Comparison of ENCODE assay signal across 9 cellular contexts in the genomic region with DNA sequence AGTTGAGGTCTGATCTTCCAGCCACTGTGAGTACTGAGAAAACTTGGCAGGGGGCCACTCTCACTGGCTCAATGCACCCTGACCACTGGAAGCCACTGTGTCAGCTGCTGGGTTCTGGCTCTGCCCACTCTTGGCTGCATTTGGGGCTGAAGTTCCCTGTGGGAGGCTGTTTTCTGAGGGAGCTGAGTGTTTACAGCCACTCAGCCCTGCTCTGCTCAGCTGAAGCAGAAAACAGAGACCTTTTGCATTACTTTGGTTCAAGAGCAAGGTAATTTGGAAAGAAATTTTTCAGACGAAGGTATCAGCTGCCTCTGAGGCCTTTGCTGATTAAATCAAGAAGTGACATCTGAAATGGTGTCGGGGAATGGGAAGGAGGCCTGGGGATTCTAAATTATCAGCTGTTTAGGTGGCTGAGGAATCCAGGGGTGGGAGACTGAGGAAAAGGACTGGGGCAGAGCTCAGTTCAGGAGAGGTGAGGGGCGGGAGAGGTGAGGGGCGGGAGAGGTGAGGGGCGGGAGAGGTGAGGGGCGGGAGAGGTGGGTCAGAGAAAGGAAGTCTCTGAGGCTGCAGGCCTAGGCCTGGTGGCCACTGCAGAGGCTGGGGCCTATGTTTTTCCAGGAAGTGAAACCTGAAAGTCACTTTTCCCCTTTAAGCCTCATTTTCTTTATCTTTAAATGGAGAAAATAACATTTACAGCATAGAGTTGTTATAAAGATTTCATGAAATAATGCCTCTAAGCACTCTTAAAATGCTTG. TPM values are rescaled to one million over a fixed set of nuclear protein-coding genes. Genes with fewer than 3 reads are reported as not detected.
DNase-seq lines count a peak whose midpoint lies in the region; ATAC-seq, FAIRE-seq and TF ChIP-seq lines count a peak whose summit lies in the region.
"Had no signal": no experiment of that assay in that cellular context is flagged by ENCODE, and none has a peak within 500 bp of the region (broad histone marks: within the 10 kb centered on the region; RNA-seq: fewer than 3 reads in every experiment).

A gene with protein sequence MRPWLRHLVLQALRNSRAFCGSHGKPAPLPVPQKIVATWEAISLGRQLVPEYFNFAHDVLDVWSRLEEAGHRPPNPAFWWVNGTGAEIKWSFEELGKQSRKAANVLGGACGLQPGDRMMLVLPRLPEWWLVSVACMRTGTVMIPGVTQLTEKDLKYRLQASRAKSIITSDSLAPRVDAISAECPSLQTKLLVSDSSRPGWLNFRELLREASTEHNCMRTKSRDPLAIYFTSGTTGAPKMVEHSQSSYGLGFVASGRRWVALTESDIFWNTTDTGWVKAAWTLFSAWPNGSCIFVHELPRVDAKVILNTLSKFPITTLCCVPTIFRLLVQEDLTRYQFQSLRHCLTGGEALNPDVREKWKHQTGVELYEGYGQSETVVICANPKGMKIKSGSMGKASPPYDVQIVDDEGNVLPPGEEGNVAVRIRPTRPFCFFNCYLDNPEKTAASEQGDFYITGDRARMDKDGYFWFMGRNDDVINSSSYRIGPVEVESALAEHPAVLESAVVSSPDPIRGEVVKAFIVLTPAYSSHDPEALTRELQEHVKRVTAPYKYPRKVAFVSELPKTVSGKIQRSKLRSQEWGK (plus strand): TSS at position 137 of the 755 bp plus-strand sequence. CDS start 1,951 bp downstream, outside the sequence.

- intact Hi-C loops in esophagus muscularis mucosa (cut with DNase I), result no loop called here

- no peaks in the 10 kb centered on the region for H3K36me3 ChIP-seq in tibial nerve
- no peaks in the 10 kb centered on the region for H3K36me3 ChIP-seq in esophagus muscularis mucosa

- WGBS in tibial nerve, 2 donors, result 57 to 58% methylated on average over 6 of the region's 6 CpGs
- WGBS in esophagus muscularis mucosa, result 63% methylated on average over 6 of the region's 6 CpGs

- TF ChIP-seq CTCF in tibial nerve (IDR thresholded peaks at IDR 0.05), result no peak
- TF ChIP-seq CTCF in esophagus muscularis mucosa (IDR thresholded peaks at IDR 0.05), result no peak

- no peak for FAIRE-seq in H54 (lab: Jason Lieb, UNC)
- FAIRE-seq: A204.1 had no signal

- H3K4me1 ChIP-seq in tibial nerve (no peaks in the 10 kb centered on the region), esophagus muscularis mucosa (peaks cover 0 to 4% (median 1%) of the 10 kb centered on the region in 4 donors)

- H3K4me3 ChIP-seq in tibial nerve, result peak within 1 kb of the TSS in 1 of 4 donors; percentile 7
- no peak within 1 kb of the TSS for H3K4me3 ChIP-seq in esophagus muscularis mucosa

- no peaks in the 10 kb centered on the region for H3K27me3 ChIP-seq in tibial nerve
- no peaks in the 10 kb centered on the region for H3K27me3 ChIP-seq in esophagus muscularis mucosa

- H3K9me3 ChIP-seq in tibial nerve (peaks cover 0 to 4% (median 0%) of the 10 kb centered on the region in 4 donors), esophagus muscularis mucosa (no peaks in the 10 kb centered on the region)

- TF ChIP-seq POLR2A in tibial nerve (IDR thresholded peaks at IDR 0.05) (no peak), esophagus muscularis mucosa (IDR thresholded peaks at IDR 0.05; ENCODE audit: low read depth) (no peak), H54 (IDR thresholded peaks at IDR 0.05; ENCODE audit: low read depth, low read length) (no peak)

- ATAC-seq in left lobe of liver, result peak; percentile 92

- TF ChIP-seq EP300 in tibial nerve (IDR thresholded peaks at IDR 0.05), result peak in 1 of 2 donors; percentile 32
- no peak for TF ChIP-seq EP300 in esophagus muscularis mucosa (IDR thresholded peaks at IDR 0.05)

- H3K27ac ChIP-seq in tibial nerve (peak within 1 kb of the TSS in 3 of 4 donors; percentile 59 to 82 (median 64)), esophagus muscularis mucosa (replicated peaks in 1 of 4) (peak within 1 kb of the TSS in 1 of 4 donors; percentile 44)

- DNase-seq in NCI-H345 (lab: John Stamatoyannopoulos, UW) (peak; percentile 24), NCI-H345 treated with DMSO at 0.1 percent for 48 hours (lab: John Stamatoyannopoulos, UW; ENCODE audit: unreplicated experiment) (no peak), NOMO-1 treated with dmso at 0.1 percent for 144 hours (lab: John Stamatoyannopoulos, UW; ENCODE audit: unreplicated experiment) (peak; percentile 7), left lobe of liver (ENCODE audit: low spot score) (peak; percentile 97), tibial nerve (ENCODE audit: low spot score in 2 of 2) (peak; percentile 49 to 64), esophagus muscularis mucosa (ENCODE audit: extremely low spot score) (no peak), H54 (ENCODE audit: insufficient read length, low spot score) (no peak)
- no peak for DNase-seq in activated CD4-positive, CD25-positive, alpha-beta regulatory T cell (lab: John Stamatoyannopoulos, UW)

RNA-seq across cellular contexts. Expression of the gene that starts here (rescaled TPM):
- total RNA-seq in left lobe of liver (228 TPM), tibial nerve (10 to 100 TPM; 10.5 to 25.1 (median 20.2) TPM), esophagus muscularis mucosa (1 to 10 TPM; 1.6 to 6.1 (median 3.7) TPM)

Comparison
In these comparisons a context has a peak if more than half of its experiments do, and no peak if none do; other contexts are left out.
1. DNase-seq: peak in NCI-H345 (single experiment), NOMO-1 treated with dmso at 0.1 percent for 144 hours (single experiment), left lobe of liver (single experiment) and tibial nerve (2 of 2); none in NCI-H345 treated with DMSO at 0.1 percent for 48 hours (single experiment), activated CD4-positive, CD25-positive, alpha-beta regulatory T cell (0 of 4), esophagus muscularis mucosa (single experiment) and H54 (single experiment).